ENCODE assay signal across 9 cellular contexts in the genomic region with DNA sequence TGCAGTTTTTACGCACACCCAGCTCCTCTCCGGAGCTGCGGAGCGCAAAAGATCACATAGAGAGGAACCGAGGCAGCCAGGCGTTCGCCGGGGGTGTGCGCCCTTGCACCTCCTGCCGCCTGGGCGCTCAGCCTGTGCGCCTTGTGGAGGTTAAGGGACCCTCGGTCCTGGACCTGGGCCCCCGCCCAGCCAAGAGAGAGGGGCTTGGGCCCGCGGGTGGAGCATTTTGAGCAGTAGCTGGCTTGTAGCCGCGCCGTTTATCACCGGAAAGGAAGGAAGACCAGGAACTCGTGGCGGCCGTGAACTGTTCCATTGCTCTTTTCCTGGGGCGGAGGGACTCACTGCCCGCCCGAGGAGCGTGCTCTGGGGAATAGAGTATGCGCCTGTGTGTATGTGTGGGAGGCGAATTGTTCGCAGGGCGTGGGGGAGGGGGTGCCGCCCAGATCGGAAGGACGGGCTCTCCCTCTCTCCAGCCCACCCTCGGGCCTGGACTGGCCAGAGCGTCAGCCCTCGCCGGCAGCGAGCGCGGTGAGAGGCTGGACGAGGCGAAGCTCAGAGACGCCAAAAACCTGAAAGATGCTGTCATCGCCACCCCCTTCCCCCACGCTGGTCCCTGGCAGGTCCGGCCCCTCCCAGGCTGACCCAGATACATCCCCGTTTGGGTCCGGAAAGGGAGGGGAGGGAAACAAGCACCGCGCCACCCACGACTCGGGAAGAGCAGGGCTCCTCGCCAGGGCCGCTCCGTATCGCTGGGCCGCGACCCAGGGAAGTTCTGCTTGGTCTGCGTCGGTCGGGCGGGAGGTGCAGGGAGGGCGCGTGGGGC. TPM values are rescaled to one million over a fixed set of nuclear protein-coding genes. Genes with fewer than 3 reads are reported as not detected.
DNase-seq lines count a peak whose midpoint lies in the region; ATAC-seq, FAIRE-seq and TF ChIP-seq lines count a peak whose summit lies in the region.
"Had no signal": no experiment of that assay in that cellular context is flagged by ENCODE, and none has a peak within 500 bp of the region (broad histone marks: within the 10 kb centered on the region; RNA-seq: fewer than 3 reads in every experiment).

No MANE protein-coding gene starts in this region.

- 0 to 3% methylated on average over 20 to 65 of the region's 65 CpGs for WGBS in testis, 2 donors

- peaks cover 56% of the 10 kb centered on the region for H3K27me3 Mint-ChIP-seq in MCF 10A (ENCODE audit: insufficient read depth, unreplicated experiment)
- H3K27me3 Mint-ChIP-seq in activated CD8-positive, alpha-beta T cell treated with anti-CD3 and anti-CD28 coated beads for 36 hours, result peaks cover 50% of the 10 kb centered on the region

- intact Hi-C loops in MCF 10A (cut with micrococcal nuclease) (no loop called here), testis (cut with DNase I; ENCODE audit: low total_unique reads) (no loop called here)
- intact Hi-C loops in activated CD8-positive, alpha-beta T cell treated with anti-CD3 and anti-CD28 coated beads for 36 hours (cut with micrococcal nuclease), result no loop called here

- BruUV-seq in MCF 10A (replicated peaks; lab: Mats Ljungman, UMichigan), result no TSS peak

- H3K4me1 ChIP-seq in keratinocyte (ENCODE audit: control insufficient read depth, extremely low read depth, insufficient read depth, low read length) (peaks cover 16% of the 10 kb centered on the region), testis (peaks cover 11% of the 10 kb centered on the region)

- H3K4me3 ChIP-seq in keratinocyte (ENCODE audit: control insufficient read depth in 2 of 3, extremely low read depth in 1 of 3, insufficient read depth in 2 of 3, low read depth in 1 of 3, low read length in 3 of 3) (peak overlapping the region; percentile 29 to 63 (median 59)), testis (peak overlapping the region; percentile 26 to 58)

- H2AFZ ChIP-seq in keratinocyte (ENCODE audit: control insufficient read depth, low read length), result peak overlapping the region; percentile 76

- POLR2A ChIA-PET in MCF 10A (lab: Yijun Ruan, JAX), result interaction anchor here (0.6 kb wide), 1 partner anchor 1114 kb away, joined by 3 read pairs; a partner anchor contains a TSS
- POLR2A ChIA-PET in activated CD8-positive, alpha-beta T cell treated with anti-CD3 and anti-CD28 coated beads for 36 hours (lab: Charles Lee), result no interaction called here

- CTCF ChIA-PET in MCF 10A (lab: Yijun Ruan, JAX), result interaction anchor here (0.5 to 1.4 kb wide), 3 partner anchors 9 to 139 kb away, joined by 4 read pairs; no protein-coding TSS in a partner anchor
- CTCF ChIA-PET in activated CD8-positive, alpha-beta T cell treated with anti-CD3 and anti-CD28 coated beads for 36 hours (lab: Charles Lee), result no interaction called here

- H3K27me3 ChIP-seq in keratinocyte (ENCODE audit: control insufficient read depth, extremely low read depth, insufficient read depth, low read length) (peaks cover 56% of the 10 kb centered on the region), testis (no peaks in the 10 kb centered on the region)

- no peak for TF ChIP-seq POLR2A in testis (IDR thresholded peaks at IDR 0.05)

- no peaks in the 10 kb centered on the region for H3K4me1 Mint-ChIP-seq in MCF 10A (ENCODE audit: insufficient read depth, unreplicated experiment)
- peaks cover 3% of the 10 kb centered on the region for H3K4me1 Mint-ChIP-seq in activated CD8-positive, alpha-beta T cell treated with anti-CD3 and anti-CD28 coated beads for 36 hours (ENCODE audit: low read depth)

- no peaks in the 10 kb centered on the region for H3K36me3 Mint-ChIP-seq in MCF 10A (ENCODE audit: insufficient read depth, unreplicated experiment)
- H3K36me3 Mint-ChIP-seq in activated CD8-positive, alpha-beta T cell treated with anti-CD3 and anti-CD28 coated beads for 36 hours (ENCODE audit: low read depth), result no peaks in the 10 kb centered on the region

- H4K20me1 ChIP-seq in keratinocyte (ENCODE audit: control insufficient read depth, extremely low read depth, insufficient read depth, low read length), result no peaks in the 10 kb centered on the region

- dilution Hi-C loops in keratinocyte (cut with MboI; ENCODE audit: extremely low pct_ligation_motif_present, low sequenced_read_pairs), result no loop called here

- no peak for FAIRE-seq in keratinocyte (lab: Jason Lieb, UNC)

- H3K27ac ChIP-seq in keratinocyte (ENCODE audit: control insufficient read depth, insufficient read depth, low read length), result no peak overlapping the region
- no peak overlapping the region for H3K27ac ChIP-seq in testis
- H3K27ac ChIP-seq: epithelial cell of prostate had no signal

- no peaks in the 10 kb centered on the region for H3K9me3 ChIP-seq in keratinocyte (ENCODE audit: control insufficient read depth, low read depth, low read length)
- no peaks in the 10 kb centered on the region for H3K9me3 ChIP-seq in testis

- ATAC-seq in activated CD8-positive, alpha-beta T cell treated with anti-CD3 and anti-CD28 coated beads for 36 hours, result no peak
- no peak for ATAC-seq in HG03460 (IDR thresholded peaks at IDR 0.05; ENCODE audit: unreplicated experiment)

- peak overlapping the region; percentile 21 for H3K4me3 Mint-ChIP-seq in MCF 10A (ENCODE audit: unreplicated experiment)
- no peak overlapping the region for H3K4me3 Mint-ChIP-seq in activated CD8-positive, alpha-beta T cell treated with anti-CD3 and anti-CD28 coated beads for 36 hours

- H3K36me3 ChIP-seq in keratinocyte (ENCODE audit: control insufficient read depth in 2 of 2, extremely low read depth in 1 of 2, insufficient read depth in 2 of 2, low read length in 2 of 2) (no peaks in the 10 kb centered on the region), testis (ENCODE audit: low read depth, missing control alignments) (no peaks in the 10 kb centered on the region)

- no peak for TF ChIP-seq CTCF in MCF 10A (IDR thresholded peaks at IDR 0.05; ENCODE audit: unreplicated experiment)
- TF ChIP-seq CTCF in keratinocyte (optimal IDR thresholded peaks at IDR 0.05 in 1 of 3, IDR thresholded peaks at IDR 0.05 in 1 of 3, conservative IDR thresholded peaks at IDR 0.05 in 1 of 3; ENCODE audit: extremely low read depth in 1 of 3, insufficient read depth in 2 of 3, low read length in 3 of 3), result no peak
- no peak for TF ChIP-seq CTCF in testis (IDR thresholded peaks at IDR 0.05)
- no peak for TF ChIP-seq CTCF in activated CD8-positive, alpha-beta T cell treated with anti-CD3 and anti-CD28 coated beads for 36 hours (IDR thresholded peaks at IDR 0.05)

- H3K4me2 ChIP-seq in keratinocyte (ENCODE audit: control insufficient read depth, extremely low read depth, insufficient read depth, low read depth, low read length), result peak overlapping the region; percentile 82

- no peak overlapping the region for H3K9ac ChIP-seq in keratinocyte (ENCODE audit: control insufficient read depth, extremely low read depth, insufficient read depth, low read length)

- H3K79me2 ChIP-seq in keratinocyte (ENCODE audit: control insufficient read depth, insufficient read depth, low read length), result no peaks in the 10 kb centered on the region

- no peaks in the 10 kb centered on the region for H3K9me3 Mint-ChIP-seq in MCF 10A (ENCODE audit: unreplicated experiment)
- H3K9me3 Mint-ChIP-seq in activated CD8-positive, alpha-beta T cell treated with anti-CD3 and anti-CD28 coated beads for 36 hours, result no peaks in the 10 kb centered on the region

- H3K27ac Mint-ChIP-seq in MCF 10A (ENCODE audit: low read depth, unreplicated experiment), result no peak overlapping the region
- no peak overlapping the region for H3K27ac Mint-ChIP-seq in activated CD8-positive, alpha-beta T cell treated with anti-CD3 and anti-CD28 coated beads for 36 hours

- H3K9me1 ChIP-seq in keratinocyte (ENCODE audit: control insufficient read depth, extremely low read depth, insufficient read depth, low read length), result no peaks in the 10 kb centered on the region

- DNase-seq in DMS153 treated with DMSO at 0.1 percent for 48 hours (lab: John Stamatoyannopoulos, UW; ENCODE audit: unreplicated experiment), result peak; percentile 43
- DNase-seq in DMS153 (lab: John Stamatoyannopoulos, UW), result no peak
- DNase-seq in MCF 10A (ENCODE audit: unreplicated experiment), result no peak
- no peak for DNase-seq in keratinocyte (ENCODE audit: low read depth, low spot score)
- DNase-seq in testis, result peak; percentile 34
- DNase-seq in activated CD8-positive, alpha-beta T cell treated with anti-CD3 and anti-CD28 coated beads for 36 hours, result no peak
- DNase-seq in GDM1 (lab: John Stamatoyannopoulos, UW), result no peak

RNA-seq across cellular contexts. Expression of a gene that starts 1.2 kb away (rescaled TPM):
- total RNA-seq in MCF 10A (2022), result not detected in 2 replicates
- polyA plus RNA-seq in keratinocyte, result not detected in 3 replicates
- not detected for polyA plus RNA-seq in keratinocyte (2011; ENCODE audit: low read depth)
- not detected in 2 replicates for polyA plus RNA-seq in keratinocyte (2011; cell fraction: cytosol; rRNA removed)
- polyA plus RNA-seq in keratinocyte (2011; cell fraction: nucleus; rRNA removed), result not detected in 2 replicates
- polyA plus RNA-seq in keratinocyte (2012; ENCODE audit: low replicate concordance), result not detected in 2 replicates
- not detected in 3 replicates for polyA minus RNA-seq in keratinocyte
- polyA minus RNA-seq in keratinocyte (2011; cell fraction: cytosol; rRNA and poly(A)+ RNA removed), result not detected
- polyA minus RNA-seq in keratinocyte (2011; cell fraction: nucleus; rRNA and poly(A)+ RNA removed), result not detected in 2 replicates
- 1 to 10 TPM; 1.3 to 2.7 TPM for total RNA-seq in testis
- 6.5 TPM for polyA plus RNA-seq in testis (ENCODE audit: insufficient read depth, low read depth, low replicate concordance)
- total RNA-seq in activated CD8-positive, alpha-beta T cell treated with anti-CD3 and anti-CD28 coated beads for 36 hours, result not detected

Comparison
In these comparisons a context has a peak if more than half of its experiments do, and no peak if none do; other contexts are left out.
1. DNase-seq: peak in DMS153 treated with DMSO at 0.1 percent for 48 hours (single experiment) and testis (single experiment); none in DMS153 (single experiment), MCF 10A (single experiment), keratinocyte (single experiment), activated CD8-positive, alpha-beta T cell treated with anti-CD3 and anti-CD28 coated beads for 36 hours (single experiment) and GDM1 (single experiment).